14 cellular contexts compared by ENCODE assay signal in genomic region chr13:43815204-43815603, GRCh38. TPM values are rescaled to one million over a fixed set of nuclear protein-coding genes. Genes with fewer than 3 reads are reported as not detected.
DNase-seq lines count a peak whose midpoint lies in the region; ATAC-seq, FAIRE-seq and TF ChIP-seq lines count a peak whose summit lies in the region.
"Had no signal": no experiment of that assay in that cellular context is flagged by ENCODE, and none has a peak within 500 bp of the region (broad histone marks: within the 10 kb centered on the region; RNA-seq: fewer than 3 reads in every experiment).

No MANE protein-coding gene starts in this region.

- H3K36me3 ChIP-seq in spleen, result no peaks in the 10 kb centered on the region

- no peaks in the 10 kb centered on the region for H3K27me3 ChIP-seq in spleen (replicated peaks in 1 of 7)

- FAIRE-seq in GM19239 (lab: Jason Lieb, UNC), result no peak
- FAIRE-seq: colon, GM12892 had no signal

- TF ChIP-seq POLR2A in spleen (IDR thresholded peaks at IDR 0.05), result no peak

- TF ChIP-seq CTCF in fibroblast of villous mesenchyme (IDR thresholded peaks at IDR 0.05; ENCODE audit: insufficient read depth, low read depth, low read length) (no peak), spleen (IDR thresholded peaks at IDR 0.05 in 8 of 11, conservative IDR thresholded peaks at IDR 0.05 in 3 of 11) (no peak)

- POLR2A ChIA-PET in T-cell (lab: Charles Lee), result no interaction called here

- CTCF ChIA-PET in T-cell (lab: Charles Lee), result no interaction called here

- H3K4me1 Mint-ChIP-seq in T-cell, result no peaks in the 10 kb centered on the region
- H3K4me1 Mint-ChIP-seq: naive thymus-derived CD8-positive, alpha-beta T cell had no signal

- peak; percentile 81 for DNase-seq in GM03348 (ENCODE audit: low spot score)
- peak; percentile 22 for DNase-seq in SK-N-DZ (ENCODE audit: low spot score)
- DNase-seq in fibroblast of villous mesenchyme (ENCODE audit: low read depth), result peak; percentile 87
- DNase-seq in pulmonary artery endothelial cell (ENCODE audit: low read depth, low spot score), result peak; percentile 53
- no peak for DNase-seq in activated CD4-positive, alpha-beta T cell treated with anti-CD3 and anti-CD28 coated beads for 48 hours
- no peak for DNase-seq in spleen
- DNase-seq in GM19239 (ENCODE audit: insufficient read length, low spot score), result no peak
- no peak for DNase-seq in T-cell
- DNase-seq: naive thymus-derived CD8-positive, alpha-beta T cell; NCI-H2029 treated with DMSO at 0.1 percent for 48 hours; stimulated activated naive CD4-positive, alpha-beta T cell treated with Interleukin-2 at 50 U/mL for 16 hours had no signal

- no peak overlapping the region for H3K4me3 Mint-ChIP-seq in T-cell
- H3K4me3 Mint-ChIP-seq: naive thymus-derived CD8-positive, alpha-beta T cell had no signal

- no peak overlapping the region for H3K27ac Mint-ChIP-seq in T-cell
- H3K27ac Mint-ChIP-seq: naive thymus-derived CD8-positive, alpha-beta T cell had no signal

- no peak for ATAC-seq in T-cell (replicated peaks in 1 of 4)
- ATAC-seq: naive thymus-derived CD8-positive, alpha-beta T cell had no signal

- intact Hi-C loops in spleen (cut with DNase I; ENCODE audit: low total_unique reads), result no loop called here

- no peak overlapping the region for H3K27ac ChIP-seq in spleen
- H3K27ac ChIP-seq: PC-9 had no signal

- H3K36me3 Mint-ChIP-seq in T-cell, result no peaks in the 10 kb centered on the region
- H3K36me3 Mint-ChIP-seq: naive thymus-derived CD8-positive, alpha-beta T cell had no signal

- H3K9me3 Mint-ChIP-seq in T-cell, result peaks cover 0 to 4% (median 0%) of the 10 kb centered on the region in 3 donors

- 56 to 75% (median 61%) methylated on average over 2 of the region's 2 CpGs for WGBS in spleen, 5 donors

- no peaks in the 10 kb centered on the region for H3K9me3 ChIP-seq in spleen

- H3K4me3 ChIP-seq in fibroblast of villous mesenchyme (ENCODE audit: low read depth, low read length) (no peak overlapping the region), spleen (no peak overlapping the region)
- H3K4me3 ChIP-seq: PC-9 had no signal

- no peaks in the 10 kb centered on the region for H3K4me1 ChIP-seq in spleen

- H3K27me3 Mint-ChIP-seq in T-cell, result peaks cover 21 to 39% of the 10 kb centered on the region in 2 donors

RNA-seq across cellular contexts. Expression of gene ENOX1, which starts 28.4 kb away (rescaled TPM):
- polyA plus RNA-seq in SK-N-DZ (2014; cell fraction: cytosol; rRNA removed), result 30.9 and 31.8 TPM in 2 replicates
- 14.9 and 17.1 TPM in 2 replicates for polyA plus RNA-seq in SK-N-DZ (2014; cell fraction: nucleus; rRNA removed)
- 1.3 and 2.2 TPM in 2 replicates for total RNA-seq in fibroblast of villous mesenchyme
- total RNA-seq in pulmonary artery endothelial cell, result 0.95 and 7.1 TPM in 2 replicates
- 1 to 10 TPM in 1 of 7 donors, under 1 TPM in 5, not detected in 1; 0.42 to 1.3 (median 0.52) TPM for total RNA-seq in spleen
- under 1 TPM; 0.42 to 0.65 (median 0.63) TPM for polyA plus RNA-seq in spleen
- total RNA-seq in T-cell, result under 1 TPM in 1 of 5 donors, not detected in 4; 0.10 TPM
- total RNA-seq: naive thymus-derived CD8-positive, alpha-beta T cell had no signal
- polyA plus RNA-seq: naive thymus-derived CD8-positive, alpha-beta T cell had no signal

Comparison
In these comparisons a context has a peak if more than half of its experiments do, and no peak if none do; other contexts are left out.
1. DNase-seq: peak in GM03348 (single experiment), SK-N-DZ (single experiment), fibroblast of villous mesenchyme (single experiment) and pulmonary artery endothelial cell (single experiment); none in activated CD4-positive, alpha-beta T cell treated with anti-CD3 and anti-CD28 coated beads for 48 hours (single experiment), spleen (single experiment), GM19239 (single experiment) and T-cell (0 of 34).